ENCODE assay signal across 12 cellular contexts in genomic region chr4:53313510-53313909, GRCh38. TPM values are rescaled to one million over a fixed set of nuclear protein-coding genes. Genes with fewer than 3 reads are reported as not detected.
DNase-seq lines count a peak whose midpoint lies in the region; ATAC-seq and TF ChIP-seq lines count a peak whose summit lies in the region.
"Had no signal": no experiment of that assay in that cellular context is flagged by ENCODE, and none has a peak within 500 bp of the region (broad histone marks: within the 10 kb centered on the region; RNA-seq: fewer than 3 reads in every experiment).

No MANE protein-coding gene starts in this region.

- H3K27me3 Mint-ChIP-seq in activated naive CD8-positive, alpha-beta T cell treated with anti-CD3 and anti-CD28 coated beads, Interleukin-2, amount 50 U/mL, for 24 hours: no peaks in the 10 kb centered on the region
- H3K27me3 Mint-ChIP-seq: activated CD4-positive, alpha-beta T cell treated with anti-CD3 and anti-CD28 coated beads for 36 hours; B cell had no signal

- no peaks in the 10 kb centered on the region for H3K4me1 ChIP-seq in lower lobe of right lung

- intact Hi-C loops in lower lobe of right lung (cut with DNase I): no loop called here

- peak; percentile 7 for DNase-seq in NCI-H748 (lab: John Stamatoyannopoulos, UW; ENCODE audit: unreplicated experiment)
- DNase-seq in NCI-H748 treated with DMSO at 0.1 percent for 48 hours (lab: John Stamatoyannopoulos, UW): no peak
- peak; percentile 8 for DNase-seq in SK-N-DZ (ENCODE audit: low spot score)
- DNase-seq in fibroblast of villous mesenchyme (ENCODE audit: low read depth): no peak
- DNase-seq in smooth muscle cell of the brain vasculature (ENCODE audit: low read depth, low spot score): peak; percentile 13
- no peak for DNase-seq in lower lobe of right lung
- no peak for DNase-seq in activated naive CD8-positive, alpha-beta T cell treated with anti-CD3 and anti-CD28 coated beads, Interleukin-2, amount 50 U/mL, for 24 hours
- DNase-seq: activated CD4-positive, alpha-beta T cell treated with anti-CD3 and anti-CD28 coated beads for 36 hours; mucosa of descending colon; NCI-H2029 treated with DMSO at 0.1 percent for 48 hours had no signal

- no peaks in the 10 kb centered on the region for H3K9me3 Mint-ChIP-seq in activated naive CD8-positive, alpha-beta T cell treated with anti-CD3 and anti-CD28 coated beads, Interleukin-2, amount 50 U/mL, for 24 hours

- H3K36me3 ChIP-seq in lower lobe of right lung: peaks cover 3% of the 10 kb centered on the region

- no peaks in the 10 kb centered on the region for H3K9me3 ChIP-seq in lower lobe of right lung
- H3K9me3 ChIP-seq: mucosa of descending colon had no signal

- ATAC-seq in lower lobe of right lung (no peak), HG03460 (IDR thresholded peaks at IDR 0.05; ENCODE audit: unreplicated experiment) (no peak)
- no peak for ATAC-seq in activated naive CD8-positive, alpha-beta T cell treated with anti-CD3 and anti-CD28 coated beads, Interleukin-2, amount 50 U/mL, for 24 hours
- ATAC-seq: activated CD4-positive, alpha-beta T cell treated with anti-CD3 and anti-CD28 coated beads for 36 hours; mucosa of descending colon had no signal

- peaks cover 17% of the 10 kb centered on the region for H3K4me1 Mint-ChIP-seq in activated naive CD8-positive, alpha-beta T cell treated with anti-CD3 and anti-CD28 coated beads, Interleukin-2, amount 50 U/mL, for 24 hours

- H3K4me3 Mint-ChIP-seq in activated naive CD8-positive, alpha-beta T cell treated with anti-CD3 and anti-CD28 coated beads, Interleukin-2, amount 50 U/mL, for 24 hours: no peak overlapping the region
- H3K4me3 Mint-ChIP-seq: activated CD4-positive, alpha-beta T cell treated with anti-CD3 and anti-CD28 coated beads for 36 hours; B cell had no signal

- no peak overlapping the region for H3K4me3 ChIP-seq in fibroblast of villous mesenchyme (ENCODE audit: low read depth, low read length)
- no peak overlapping the region for H3K4me3 ChIP-seq in lower lobe of right lung
- H3K4me3 ChIP-seq: mucosa of descending colon had no signal

- H3K36me3 Mint-ChIP-seq in activated naive CD8-positive, alpha-beta T cell treated with anti-CD3 and anti-CD28 coated beads, Interleukin-2, amount 50 U/mL, for 24 hours (ENCODE audit: low read depth): peaks cover 22% of the 10 kb centered on the region

- H3K27ac Mint-ChIP-seq in activated naive CD8-positive, alpha-beta T cell treated with anti-CD3 and anti-CD28 coated beads, Interleukin-2, amount 50 U/mL, for 24 hours: no peak overlapping the region
- H3K27ac Mint-ChIP-seq: activated CD4-positive, alpha-beta T cell treated with anti-CD3 and anti-CD28 coated beads for 36 hours; B cell had no signal

- no peaks in the 10 kb centered on the region for H3K27me3 ChIP-seq in lower lobe of right lung (ENCODE audit: low read depth)

- peak; percentile 17 for TF ChIP-seq CTCF in fibroblast of villous mesenchyme (IDR thresholded peaks at IDR 0.05; ENCODE audit: insufficient read depth, low read depth, low read length)
- no peak for TF ChIP-seq CTCF in lower lobe of right lung (IDR thresholded peaks at IDR 0.05)

- H3K27ac ChIP-seq in lower lobe of right lung: no peak overlapping the region

RNA-seq across cellular contexts. Expression of gene SCFD2, which starts 52.4 kb away (rescaled TPM):
- 14.7 and 18.0 TPM in 2 replicates for polyA plus RNA-seq in SK-N-DZ (2014; cell fraction: cytosol; rRNA removed)
- polyA plus RNA-seq in SK-N-DZ (2014; cell fraction: nucleus; rRNA removed): 6.7 and 10.3 TPM in 2 replicates
- total RNA-seq in fibroblast of villous mesenchyme: 33.2 and 35.4 TPM in 2 replicates
- total RNA-seq in lower lobe of right lung: 13.2 TPM

Comparison
In these comparisons a context has a peak if more than half of its experiments do, and no peak if none do; other contexts are left out.
1. DNase-seq: peak in NCI-H748 (single experiment), SK-N-DZ (single experiment) and smooth muscle cell of the brain vasculature (single experiment); none in NCI-H748 treated with DMSO at 0.1 percent for 48 hours (single experiment), fibroblast of villous mesenchyme (single experiment), lower lobe of right lung (single experiment) and activated naive CD8-positive, alpha-beta T cell treated with anti-CD3 and anti-CD28 coated beads, Interleukin-2, amount 50 U/mL, for 24 hours (single experiment).